Comparison of ENCODE assay signal across 15 cellular contexts in the genomic region with DNA sequence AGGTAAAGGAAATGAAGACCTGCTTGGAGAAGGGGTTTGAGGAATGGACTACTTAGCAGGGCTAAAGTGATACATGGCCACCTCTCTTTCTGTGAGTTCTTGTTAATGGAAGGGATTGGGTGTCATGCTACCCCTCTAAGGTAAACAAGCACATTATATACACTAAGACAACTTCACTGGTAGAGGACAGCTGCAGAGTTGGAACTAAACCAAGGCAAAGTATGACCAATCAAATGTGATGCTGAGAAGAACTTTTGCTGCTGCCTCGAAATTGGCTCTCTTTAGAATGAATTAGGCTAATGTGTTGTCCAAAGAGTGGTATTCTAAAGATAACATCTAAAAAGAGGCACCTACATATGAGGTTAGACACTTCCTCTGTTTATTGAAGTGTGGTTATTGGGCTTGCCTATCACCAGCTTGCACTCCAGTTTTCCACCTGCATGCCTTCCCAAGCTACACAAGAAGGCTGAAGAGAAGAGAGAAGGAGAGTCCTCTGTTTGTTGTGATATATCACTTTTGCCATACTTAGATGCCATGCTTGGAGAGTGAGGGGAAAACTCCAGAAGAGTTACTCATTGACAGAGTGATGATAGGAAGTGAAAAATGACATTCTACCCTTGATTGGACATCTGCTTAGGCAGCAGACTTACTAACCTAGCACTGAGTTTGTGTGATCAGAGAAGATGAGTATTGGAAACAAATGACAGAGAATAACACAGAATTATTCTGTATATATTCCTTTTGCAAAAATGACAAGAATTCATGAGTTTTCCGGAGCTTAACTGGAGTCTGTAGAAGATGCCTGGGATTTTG.
DNase-seq lines count a peak whose midpoint lies in the region; ATAC-seq and TF ChIP-seq lines count a peak whose summit lies in the region.
"Had no signal": no experiment of that assay in that cellular context is flagged by ENCODE, and none has a peak within 500 bp of the region (broad histone marks: within the 10 kb centered on the region; RNA-seq: fewer than 3 reads in every experiment).

No MANE protein-coding gene starts in this region.

- no peak overlapping the region for H2BK12ac ChIP-seq in mesenchymal stem cell (ENCODE audit: low read length in 2 of 2)

- H3K14ac ChIP-seq in mesenchymal stem cell (ENCODE audit: low read length in 2 of 2), result no peak overlapping the region

- H3K4me1 Mint-ChIP-seq in naive B cell, result peaks cover 20 to 21% (median 20%) of the 10 kb centered on the region in 3 donors
- H3K4me1 Mint-ChIP-seq: CD4-positive, CD25-positive, alpha-beta regulatory T cell had no signal

- H3K79me1 ChIP-seq in mesenchymal stem cell (replicated peaks; ENCODE audit: low read length, poor library complexity, severe bottlenecking), result no peaks in the 10 kb centered on the region

- H3K36me3 Mint-ChIP-seq in naive B cell, result peaks cover 0 to 4% of the 10 kb centered on the region in 2 donors
- H3K36me3 Mint-ChIP-seq: CD4-positive, CD25-positive, alpha-beta regulatory T cell had no signal

- H3F3A ChIP-seq in Loucy (ENCODE audit: low read depth), result no peaks in the 10 kb centered on the region

- H3K27ac ChIP-seq in mesenchymal stem cell (ENCODE audit: low read length, poor library complexity, severe bottlenecking), result no peak overlapping the region
- H3K27ac ChIP-seq: GM23248 had no signal

- H3K27me3 ChIP-seq in Loucy (ENCODE audit: insufficient read depth, low read length, poor library complexity, severe bottlenecking) (no peaks in the 10 kb centered on the region), mesenchymal stem cell (ENCODE audit: control insufficient read depth in 1 of 2, insufficient read depth in 1 of 2, low read length in 2 of 2) (no peaks in the 10 kb centered on the region)

- H2AFZ ChIP-seq in Loucy (ENCODE audit: low read length) (no peak overlapping the region), mesenchymal stem cell (ENCODE audit: low read depth, low read length) (no peak overlapping the region)
- H2AFZ ChIP-seq: GM23248 had no signal

- H3K9me3 Mint-ChIP-seq in naive B cell, result peaks cover 0 to 12% (median 5%) of the 10 kb centered on the region in 7 donors

- WGBS in mesenchymal stem cell, result 90% methylated on average over 2 of the region's 2 CpGs

- no peaks in the 10 kb centered on the region for H3K27me3 Mint-ChIP-seq in naive B cell
- H3K27me3 Mint-ChIP-seq: CD4-positive, CD25-positive, alpha-beta regulatory T cell had no signal

- no peak overlapping the region for H3K18ac ChIP-seq in mesenchymal stem cell (ENCODE audit: low read depth in 1 of 2, low read length in 2 of 2)

- peak; percentile 11 for DNase-seq in naive B cell
- DNase-seq in stimulated activated CD4-positive, alpha-beta T cell treated with anti-CD3 and anti-CD28 coated beads, Interleukin-4, amount 100 ng/mL, for 24 hours, result no peak
- no peak for DNase-seq in activated T-cell treated with anti-CD3 and anti-CD28 coated beads for 4 hours
- no peak for DNase-seq in mesenchymal stem cell
- DNase-seq: CD4-positive, CD25-positive, alpha-beta regulatory T cell; DMS79; GDM1; GM23248; NCI-H2029; NCI-H226; NCI-H526 had no signal

- no peaks in the 10 kb centered on the region for H3K36me3 ChIP-seq in Loucy (ENCODE audit: insufficient read depth, low read length)
- no peaks in the 10 kb centered on the region for H3K36me3 ChIP-seq in mesenchymal stem cell (ENCODE audit: control insufficient read depth in 1 of 2, insufficient read depth in 2 of 2, low read depth in 1 of 2, low read length in 2 of 2)

- H3K79me2 ChIP-seq in Loucy (ENCODE audit: insufficient read depth, low read length), result no peaks in the 10 kb centered on the region

- no peak overlapping the region for H3K23ac ChIP-seq in mesenchymal stem cell (ENCODE audit: low read length in 2 of 2)

- H3K27ac Mint-ChIP-seq in naive B cell, result no peak overlapping the region
- H3K27ac Mint-ChIP-seq: CD4-positive, CD25-positive, alpha-beta regulatory T cell had no signal

- H2BK15ac ChIP-seq in mesenchymal stem cell (ENCODE audit: low read depth, poor library complexity, severe bottlenecking), result no peak overlapping the region

- H3K4me3 ChIP-seq in Loucy (ENCODE audit: low read length, poor library complexity, severe bottlenecking), result no peak overlapping the region
- H3K4me3 ChIP-seq in mesenchymal stem cell (ENCODE audit: insufficient read depth in 1 of 2, low read depth in 1 of 2, low read length in 2 of 2), result no peak overlapping the region
- H3K4me3 ChIP-seq: GM23248 had no signal

- no peak overlapping the region for H3K4ac ChIP-seq in mesenchymal stem cell (ENCODE audit: low read depth in 1 of 2, low read length in 2 of 2)

- H3K9me3 ChIP-seq in Loucy (ENCODE audit: insufficient read depth, low read depth, low read length) (no peaks in the 10 kb centered on the region), mesenchymal stem cell (ENCODE audit: control insufficient read depth, low read length) (peaks cover 4% of the 10 kb centered on the region)

- H3K9ac ChIP-seq in Loucy (ENCODE audit: low read depth, low read length, poor library complexity, severe bottlenecking), result no peak overlapping the region
- no peak overlapping the region for H3K9ac ChIP-seq in mesenchymal stem cell (ENCODE audit: low read length)
- H3K9ac ChIP-seq: GM23248 had no signal

- H4K8ac ChIP-seq in mesenchymal stem cell (ENCODE audit: low read length), result no peak overlapping the region

- H3K9me2 ChIP-seq in Loucy (replicated peaks; ENCODE audit: low read depth, low read length), result no peaks in the 10 kb centered on the region

- no peak overlapping the region for H2BK5ac ChIP-seq in mesenchymal stem cell (ENCODE audit: low read depth, low read length, poor library complexity, severe bottlenecking)

- no peaks in the 10 kb centered on the region for H4K20me1 ChIP-seq in Loucy (ENCODE audit: insufficient read depth, low read length, poor library complexity, severe bottlenecking)

- H2AK5ac ChIP-seq in mesenchymal stem cell (ENCODE audit: low read length, severe bottlenecking), result no peak overlapping the region

- H3K4me1 ChIP-seq in Loucy (ENCODE audit: insufficient read depth, low read length, poor library complexity, severe bottlenecking) (peaks cover 12% of the 10 kb centered on the region), mesenchymal stem cell (ENCODE audit: control insufficient read depth, insufficient read depth, low read depth, low read length) (no peaks in the 10 kb centered on the region)

- H3K4me2 ChIP-seq in Loucy (ENCODE audit: low read depth, low read length, poor library complexity, severe bottlenecking) (peak overlapping the region; percentile 10), mesenchymal stem cell (ENCODE audit: low read length, poor library complexity, severe bottlenecking) (no peak overlapping the region)

- peak overlapping the region in 3 of 8 donors; percentile 0 to 32 (median 15) for H3K4me3 Mint-ChIP-seq in naive B cell
- H3K4me3 Mint-ChIP-seq: CD4-positive, CD25-positive, alpha-beta regulatory T cell had no signal

- TF ChIP-seq CTCF in Loucy (conservative IDR thresholded peaks at IDR 0.05; ENCODE audit: low read length), result no peak

- no peak overlapping the region for H4K91ac ChIP-seq in mesenchymal stem cell (ENCODE audit: low read length)

- ATAC-seq in GM18508 (IDR thresholded peaks at IDR 0.05; ENCODE audit: insufficient read depth, unreplicated experiment) (peak; percentile 79), GM19452 (IDR thresholded peaks at IDR 0.05; ENCODE audit: unreplicated experiment) (peak; percentile 70), naive B cell (ENCODE audit: low read depth in 2 of 2) (peak; percentile 51 to 77), GM21360 (IDR thresholded peaks at IDR 0.05; ENCODE audit: unreplicated experiment) (no peak)

- no peak overlapping the region for H2BK120ac ChIP-seq in mesenchymal stem cell (ENCODE audit: low read depth, low read length)
